Comparison of ENCODE assay signal across 2 cellular contexts in the genomic region with DNA sequence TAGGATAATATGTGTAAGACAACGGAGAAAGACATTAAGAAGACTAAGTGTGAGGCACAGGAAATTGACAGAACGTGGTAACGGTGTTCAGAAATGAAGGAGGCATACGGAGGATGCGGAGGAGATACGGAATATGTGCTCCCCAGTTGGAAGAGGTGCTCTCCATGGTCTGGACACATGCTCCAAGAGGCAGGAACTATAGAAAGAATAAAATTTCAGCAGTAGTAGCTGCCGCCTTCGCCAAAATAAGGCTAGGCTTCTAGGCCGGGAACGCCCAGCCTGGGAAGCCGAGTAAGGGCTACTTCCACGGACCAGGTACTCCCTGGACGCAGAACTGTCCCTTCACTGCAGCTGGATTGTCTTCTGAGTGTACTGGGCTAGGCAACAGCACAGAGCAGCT.
A peak's percentile ranks its signal among the peaks of the same experiment; 100 is the strongest.
TF ChIP-seq lines count a peak whose summit lies in the region.

No MANE protein-coding gene starts in this region.

TF ChIP-seq in HEK293, 187 proteins besides CTCF, POLR2A, EP300 and RAD21:
- TF ChIP-seq, protein P1, sequence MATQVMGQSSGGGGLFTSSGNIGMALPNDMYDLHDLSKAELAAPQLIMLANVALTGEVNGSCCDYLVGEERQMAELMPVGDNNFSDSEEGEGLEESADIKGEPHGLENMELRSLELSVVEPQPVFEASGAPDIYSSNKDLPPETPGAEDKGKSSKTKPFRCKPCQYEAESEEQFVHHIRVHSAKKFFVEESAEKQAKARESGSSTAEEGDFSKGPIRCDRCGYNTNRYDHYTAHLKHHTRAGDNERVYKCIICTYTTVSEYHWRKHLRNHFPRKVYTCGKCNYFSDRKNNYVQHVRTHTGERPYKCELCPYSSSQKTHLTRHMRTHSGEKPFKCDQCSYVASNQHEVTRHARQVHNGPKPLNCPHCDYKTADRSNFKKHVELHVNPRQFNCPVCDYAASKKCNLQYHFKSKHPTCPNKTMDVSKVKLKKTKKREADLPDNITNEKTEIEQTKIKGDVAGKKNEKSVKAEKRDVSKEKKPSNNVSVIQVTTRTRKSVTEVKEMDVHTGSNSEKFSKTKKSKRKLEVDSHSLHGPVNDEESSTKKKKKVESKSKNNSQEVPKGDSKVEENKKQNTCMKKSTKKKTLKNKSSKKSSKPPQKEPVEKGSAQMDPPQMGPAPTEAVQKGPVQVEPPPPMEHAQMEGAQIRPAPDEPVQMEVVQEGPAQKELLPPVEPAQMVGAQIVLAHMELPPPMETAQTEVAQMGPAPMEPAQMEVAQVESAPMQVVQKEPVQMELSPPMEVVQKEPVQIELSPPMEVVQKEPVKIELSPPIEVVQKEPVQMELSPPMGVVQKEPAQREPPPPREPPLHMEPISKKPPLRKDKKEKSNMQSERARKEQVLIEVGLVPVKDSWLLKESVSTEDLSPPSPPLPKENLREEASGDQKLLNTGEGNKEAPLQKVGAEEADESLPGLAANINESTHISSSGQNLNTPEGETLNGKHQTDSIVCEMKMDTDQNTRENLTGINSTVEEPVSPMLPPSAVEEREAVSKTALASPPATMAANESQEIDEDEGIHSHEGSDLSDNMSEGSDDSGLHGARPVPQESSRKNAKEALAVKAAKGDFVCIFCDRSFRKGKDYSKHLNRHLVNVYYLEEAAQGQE (tag by site-specific recombination; IDR thresholded peaks at IDR 0.05): peak; percentile 78
- no peak for TF ChIP-seq TCF7L2 (IDR thresholded peaks at IDR 0.05; ENCODE audit: borderline replicate concordance, low read depth, low read length)
- TF ChIP-seq, protein P2, sequence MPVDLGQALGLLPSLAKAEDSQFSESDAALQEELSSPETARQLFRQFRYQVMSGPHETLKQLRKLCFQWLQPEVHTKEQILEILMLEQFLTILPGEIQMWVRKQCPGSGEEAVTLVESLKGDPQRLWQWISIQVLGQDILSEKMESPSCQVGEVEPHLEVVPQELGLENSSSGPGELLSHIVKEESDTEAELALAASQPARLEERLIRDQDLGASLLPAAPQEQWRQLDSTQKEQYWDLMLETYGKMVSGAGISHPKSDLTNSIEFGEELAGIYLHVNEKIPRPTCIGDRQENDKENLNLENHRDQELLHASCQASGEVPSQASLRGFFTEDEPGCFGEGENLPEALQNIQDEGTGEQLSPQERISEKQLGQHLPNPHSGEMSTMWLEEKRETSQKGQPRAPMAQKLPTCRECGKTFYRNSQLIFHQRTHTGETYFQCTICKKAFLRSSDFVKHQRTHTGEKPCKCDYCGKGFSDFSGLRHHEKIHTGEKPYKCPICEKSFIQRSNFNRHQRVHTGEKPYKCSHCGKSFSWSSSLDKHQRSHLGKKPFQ (tag by site-specific recombination; IDR thresholded peaks at IDR 0.05): no peak
- TF ChIP-seq KLF9 (tag by site-specific recombination; IDR thresholded peaks at IDR 0.05; ENCODE audit: low read depth): no peak
- no peak for TF ChIP-seq ZNF549 (tag by site-specific recombination; IDR thresholded peaks at IDR 0.05)

TF ChIP-seq in H1, 55 proteins besides CTCF, POLR2A, EP300 and RAD21:
- TF ChIP-seq HDAC2 (IDR thresholded peaks at IDR 0.05; ENCODE audit: borderline replicate concordance in 1 of 2, low read depth in 2 of 2, low read length in 2 of 2) (no peak), POLR2AphosphoS5 (IDR thresholded peaks at IDR 0.05; ENCODE audit: low read depth, low read length) (no peak), USF2 (IDR thresholded peaks at IDR 0.05; ENCODE audit: low read length) (no peak), ATF2 (IDR thresholded peaks at IDR 0.05; ENCODE audit: low read length) (no peak), EGR1 (IDR thresholded peaks at IDR 0.05; ENCODE audit: borderline replicate concordance, low read depth, low read length) (no peak), BRCA1 (IDR thresholded peaks at IDR 0.05; ENCODE audit: low read depth, low read length) (no peak), MAFK (IDR thresholded peaks at IDR 0.05; ENCODE audit: low read depth, low read length) (no peak), CHD2 (IDR thresholded peaks at IDR 0.05; ENCODE audit: low read length) (no peak), SRF (IDR thresholded peaks at IDR 0.05; ENCODE audit: low read depth, low read length) (no peak), POU5F1 (IDR thresholded peaks at IDR 0.05; ENCODE audit: low read depth, low read length) (no peak), GTF2F1 (IDR thresholded peaks at IDR 0.05; ENCODE audit: borderline replicate concordance, low read depth, low read length) (no peak), NRF1 (IDR thresholded peaks at IDR 0.05; ENCODE audit: low read depth, low read length) (no peak), KDM4A (IDR thresholded peaks at IDR 0.05; ENCODE audit: low read depth, low read length, severe bottlenecking) (no peak), TAF7 (optimal IDR thresholded peaks at IDR 0.05; ENCODE audit: borderline replicate concordance, low read depth, low read length) (no peak), SP2 (IDR thresholded peaks at IDR 0.05; ENCODE audit: low read length) (no peak)
- TF ChIP-seq, protein P3, sequence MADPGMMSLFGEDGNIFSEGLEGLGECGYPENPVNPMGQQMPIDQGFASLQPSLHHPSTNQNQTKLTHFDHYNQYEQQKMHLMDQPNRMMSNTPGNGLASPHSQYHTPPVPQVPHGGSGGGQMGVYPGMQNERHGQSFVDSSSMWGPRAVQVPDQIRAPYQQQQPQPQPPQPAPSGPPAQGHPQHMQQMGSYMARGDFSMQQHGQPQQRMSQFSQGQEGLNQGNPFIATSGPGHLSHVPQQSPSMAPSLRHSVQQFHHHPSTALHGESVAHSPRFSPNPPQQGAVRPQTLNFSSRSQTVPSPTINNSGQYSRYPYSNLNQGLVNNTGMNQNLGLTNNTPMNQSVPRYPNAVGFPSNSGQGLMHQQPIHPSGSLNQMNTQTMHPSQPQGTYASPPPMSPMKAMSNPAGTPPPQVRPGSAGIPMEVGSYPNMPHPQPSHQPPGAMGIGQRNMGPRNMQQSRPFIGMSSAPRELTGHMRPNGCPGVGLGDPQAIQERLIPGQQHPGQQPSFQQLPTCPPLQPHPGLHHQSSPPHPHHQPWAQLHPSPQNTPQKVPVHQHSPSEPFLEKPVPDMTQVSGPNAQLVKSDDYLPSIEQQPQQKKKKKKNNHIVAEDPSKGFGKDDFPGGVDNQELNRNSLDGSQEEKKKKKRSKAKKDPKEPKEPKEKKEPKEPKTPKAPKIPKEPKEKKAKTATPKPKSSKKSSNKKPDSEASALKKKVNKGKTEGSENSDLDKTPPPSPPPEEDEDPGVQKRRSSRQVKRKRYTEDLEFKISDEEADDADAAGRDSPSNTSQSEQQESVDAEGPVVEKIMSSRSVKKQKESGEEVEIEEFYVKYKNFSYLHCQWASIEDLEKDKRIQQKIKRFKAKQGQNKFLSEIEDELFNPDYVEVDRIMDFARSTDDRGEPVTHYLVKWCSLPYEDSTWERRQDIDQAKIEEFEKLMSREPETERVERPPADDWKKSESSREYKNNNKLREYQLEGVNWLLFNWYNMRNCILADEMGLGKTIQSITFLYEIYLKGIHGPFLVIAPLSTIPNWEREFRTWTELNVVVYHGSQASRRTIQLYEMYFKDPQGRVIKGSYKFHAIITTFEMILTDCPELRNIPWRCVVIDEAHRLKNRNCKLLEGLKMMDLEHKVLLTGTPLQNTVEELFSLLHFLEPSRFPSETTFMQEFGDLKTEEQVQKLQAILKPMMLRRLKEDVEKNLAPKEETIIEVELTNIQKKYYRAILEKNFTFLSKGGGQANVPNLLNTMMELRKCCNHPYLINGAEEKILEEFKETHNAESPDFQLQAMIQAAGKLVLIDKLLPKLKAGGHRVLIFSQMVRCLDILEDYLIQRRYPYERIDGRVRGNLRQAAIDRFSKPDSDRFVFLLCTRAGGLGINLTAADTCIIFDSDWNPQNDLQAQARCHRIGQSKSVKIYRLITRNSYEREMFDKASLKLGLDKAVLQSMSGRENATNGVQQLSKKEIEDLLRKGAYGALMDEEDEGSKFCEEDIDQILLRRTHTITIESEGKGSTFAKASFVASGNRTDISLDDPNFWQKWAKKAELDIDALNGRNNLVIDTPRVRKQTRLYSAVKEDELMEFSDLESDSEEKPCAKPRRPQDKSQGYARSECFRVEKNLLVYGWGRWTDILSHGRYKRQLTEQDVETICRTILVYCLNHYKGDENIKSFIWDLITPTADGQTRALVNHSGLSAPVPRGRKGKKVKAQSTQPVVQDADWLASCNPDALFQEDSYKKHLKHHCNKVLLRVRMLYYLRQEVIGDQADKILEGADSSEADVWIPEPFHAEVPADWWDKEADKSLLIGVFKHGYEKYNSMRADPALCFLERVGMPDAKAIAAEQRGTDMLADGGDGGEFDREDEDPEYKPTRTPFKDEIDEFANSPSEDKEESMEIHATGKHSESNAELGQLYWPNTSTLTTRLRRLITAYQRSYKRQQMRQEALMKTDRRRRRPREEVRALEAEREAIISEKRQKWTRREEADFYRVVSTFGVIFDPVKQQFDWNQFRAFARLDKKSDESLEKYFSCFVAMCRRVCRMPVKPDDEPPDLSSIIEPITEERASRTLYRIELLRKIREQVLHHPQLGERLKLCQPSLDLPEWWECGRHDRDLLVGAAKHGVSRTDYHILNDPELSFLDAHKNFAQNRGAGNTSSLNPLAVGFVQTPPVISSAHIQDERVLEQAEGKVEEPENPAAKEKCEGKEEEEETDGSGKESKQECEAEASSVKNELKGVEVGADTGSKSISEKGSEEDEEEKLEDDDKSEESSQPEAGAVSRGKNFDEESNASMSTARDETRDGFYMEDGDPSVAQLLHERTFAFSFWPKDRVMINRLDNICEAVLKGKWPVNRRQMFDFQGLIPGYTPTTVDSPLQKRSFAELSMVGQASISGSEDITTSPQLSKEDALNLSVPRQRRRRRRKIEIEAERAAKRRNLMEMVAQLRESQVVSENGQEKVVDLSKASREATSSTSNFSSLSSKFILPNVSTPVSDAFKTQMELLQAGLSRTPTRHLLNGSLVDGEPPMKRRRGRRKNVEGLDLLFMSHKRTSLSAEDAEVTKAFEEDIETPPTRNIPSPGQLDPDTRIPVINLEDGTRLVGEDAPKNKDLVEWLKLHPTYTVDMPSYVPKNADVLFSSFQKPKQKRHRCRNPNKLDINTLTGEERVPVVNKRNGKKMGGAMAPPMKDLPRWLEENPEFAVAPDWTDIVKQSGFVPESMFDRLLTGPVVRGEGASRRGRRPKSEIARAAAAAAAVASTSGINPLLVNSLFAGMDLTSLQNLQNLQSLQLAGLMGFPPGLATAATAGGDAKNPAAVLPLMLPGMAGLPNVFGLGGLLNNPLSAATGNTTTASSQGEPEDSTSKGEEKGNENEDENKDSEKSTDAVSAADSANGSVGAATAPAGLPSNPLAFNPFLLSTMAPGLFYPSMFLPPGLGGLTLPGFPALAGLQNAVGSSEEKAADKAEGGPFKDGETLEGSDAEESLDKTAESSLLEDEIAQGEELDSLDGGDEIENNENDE (IDR thresholded peaks at IDR 0.05; ENCODE audit: insufficient replicate concordance, low read length): no peak
